26 cellular contexts compared by ENCODE assay signal in genomic region chr20:22288957-22289356, GRCh38.
"Had no signal": no experiment of that assay in that cellular context is flagged by ENCODE, and none has a peak within 500 bp of the region (broad histone marks: within the 10 kb centered on the region; RNA-seq: fewer than 3 reads in every experiment).

No MANE protein-coding gene starts in this region.

- H3K27ac ChIP-seq: coronary artery, gastrocnemius medialis, neutrophil, ovary, psoas muscle, tibial nerve, uterus, VCaP had no signal

- H3K9me3 ChIP-seq: gastrocnemius medialis, neutrophil, ovary, psoas muscle, tibial nerve, uterus had no signal

- DNase-seq: activated CD4-positive, alpha-beta memory T cell treated with anti-CD3 and anti-CD28 coated beads, Interleukin-2, amount 10 ng/mL, durations not matched to agents 7 days and 5 days; activated CD4-positive, alpha-beta T cell treated with anti-CD3 and anti-CD28 coated beads, Interleukin-2, amount 10 ng/mL, durations not matched to agents 24 days and 14 days; activated effector memory CD4-positive, alpha-beta T cell treated with Interleukin-2 at 50 U/mL for 16 hours; activated naive CD4-positive, alpha-beta T cell treated with anti-CD3 and anti-CD28 coated beads for 36 hours; activated naive CD8-positive, alpha-beta T cell treated with anti-CD3 and anti-CD28 coated beads, Interleukin-2, amount 10 ng/mL, durations not matched to agents 7 days and 5 days; activated T-cell treated with anti-CD3 and anti-CD28 coated beads, Interleukin-2, amount 50 U/mL, for 72 hours; amniotic stem cell; cerebellar nuclear complex; endodermal cell; gastrocnemius medialis; head of caudate nucleus; hypothalamus; left ventricle myocardium superior; midbrain; ovary; psoas muscle; right cardiac atrium; stimulated activated CD4-positive, alpha-beta T cell treated with anti-CD3 and anti-CD28 coated beads, Interleukin-2, amount 100 ng/mL, for 24 hours; stimulated activated naive CD8-positive, alpha-beta T cell treated with anti-CD3 and anti-CD28 coated beads, Interleukin-15, amount 100 ng/mL, for 72 hours; T-helper 2 cell; uterus had no signal

- H3K27me3 ChIP-seq: gastrocnemius medialis, neutrophil, ovary, tibial nerve, uterus had no signal

- H3K36me3 ChIP-seq: gastrocnemius medialis, neutrophil, ovary, tibial nerve, uterus had no signal

- H3K4me3 ChIP-seq: coronary artery, gastrocnemius medialis, ovary, psoas muscle, skin epidermis, tibial nerve, uterus had no signal

- H3K4me1 ChIP-seq: gastrocnemius medialis, psoas muscle, tibial nerve, uterus had no signal
